In the genomic region with DNA sequence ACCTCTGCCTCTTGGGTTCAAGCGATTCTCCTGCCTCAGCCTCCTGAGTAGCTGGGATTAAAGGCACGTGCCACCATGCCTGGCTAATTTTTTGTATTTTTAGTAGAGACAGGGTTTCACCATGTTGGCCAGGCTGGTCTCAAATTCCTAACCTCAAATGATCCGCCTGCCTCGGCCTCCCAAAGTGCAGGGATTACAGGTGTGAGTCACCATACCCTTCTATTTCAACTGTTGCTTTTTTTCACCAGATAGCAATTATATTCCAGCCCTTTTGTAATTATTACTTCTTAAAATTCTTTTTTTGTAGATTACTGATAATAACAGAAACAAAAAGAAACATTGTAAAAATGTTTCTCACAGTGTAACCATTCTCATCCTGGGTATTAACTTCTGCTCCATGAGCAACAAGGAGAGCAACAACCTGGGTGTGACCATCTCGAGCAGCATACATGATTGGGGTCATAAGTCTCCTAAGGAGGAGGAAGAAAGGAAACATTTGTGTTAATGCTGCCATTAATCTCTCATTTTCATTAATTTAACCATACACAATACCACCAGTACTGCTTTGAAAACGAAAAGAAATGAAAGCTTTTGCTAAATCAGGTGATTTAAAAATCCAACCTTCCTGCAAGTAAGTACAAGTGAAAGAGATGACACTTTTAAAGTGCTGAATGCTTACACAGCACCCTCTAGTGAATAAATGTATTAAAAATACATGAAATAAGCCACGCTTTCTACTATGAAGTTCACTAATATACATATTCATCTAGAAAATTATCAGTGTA, we compare ENCODE assay signal across 8 cellular contexts. TPM values are rescaled to one million over a fixed set of nuclear protein-coding genes. Genes with fewer than 3 reads are reported as not detected.
DNase-seq lines count a peak whose midpoint lies in the region; ATAC-seq, FAIRE-seq and TF ChIP-seq lines count a peak whose summit lies in the region.

No MANE protein-coding gene starts in this region.

- H3K27me3 ChIP-seq in left ventricle myocardium inferior (ENCODE audit: low read depth), result no peaks in the 10 kb centered on the region
- H3K27me3 ChIP-seq in colonic mucosa, result no peaks in the 10 kb centered on the region

- no peaks in the 10 kb centered on the region for H3K36me3 ChIP-seq in left ventricle myocardium inferior
- no peaks in the 10 kb centered on the region for H3K36me3 ChIP-seq in colonic mucosa

- DNase-seq in NCI-H748 (lab: John Stamatoyannopoulos, UW; ENCODE audit: unreplicated experiment) (peak; percentile 20), NCI-H748 treated with DMSO at 0.1 percent for 48 hours (lab: John Stamatoyannopoulos, UW) (no peak), RCC 7860 (ENCODE audit: low spot score) (peak; percentile 41), left ventricle myocardium inferior (no peak), colonic mucosa (no peak), GOT3 (lab: John Stamatoyannopoulos, UW) (no peak), GM19239 (ENCODE audit: insufficient read length, low spot score) (no peak)

- no peak overlapping the region for H3K9ac ChIP-seq in colonic mucosa (ENCODE audit: low read depth in 2 of 2, low read length in 2 of 2)

- H3K4me3 ChIP-seq in left ventricle myocardium inferior, result no peak overlapping the region
- no peak overlapping the region for H3K4me3 ChIP-seq in colonic mucosa

- H3K27ac ChIP-seq in left ventricle myocardium inferior (replicated peaks) (no peak overlapping the region), colonic mucosa (no peak overlapping the region)

- ATAC-seq in HG02973 (IDR thresholded peaks at IDR 0.05; ENCODE audit: unreplicated experiment), result peak; percentile 62

- peak; percentile 88 for FAIRE-seq in RCC 7860 (lab: Jason Lieb, UNC)
- FAIRE-seq in GM19239 (lab: Jason Lieb, UNC), result no peak

- intact Hi-C loops in left ventricle myocardium inferior (cut with micrococcal nuclease), result no loop called here
- intact Hi-C loops in colonic mucosa (cut with DNase I), result no loop called here

- peak; percentile 54 for TF ChIP-seq CTCF in left ventricle myocardium inferior (IDR thresholded peaks at IDR 0.05; ENCODE audit: borderline replicate concordance)
- no peak for TF ChIP-seq CTCF in colonic mucosa (IDR thresholded peaks at IDR 0.05)

- H3K9me3 ChIP-seq in left ventricle myocardium inferior (replicated peaks) (peaks cover 23% of the 10 kb centered on the region), colonic mucosa (no peaks in the 10 kb centered on the region)

- H3K4me1 ChIP-seq in left ventricle myocardium inferior (no peaks in the 10 kb centered on the region), colonic mucosa (no peaks in the 10 kb centered on the region)

RNA-seq across cellular contexts. Expression of gene ASZ1, which starts 41.8 kb away (rescaled TPM):
- total RNA-seq in left ventricle myocardium inferior (not detected), colonic mucosa (not detected)

Comparison
In these comparisons a context has a peak if more than half of its experiments do, and no peak if none do; other contexts are left out.
1. DNase-seq: peak in NCI-H748 (single experiment) and RCC 7860 (single experiment); none in NCI-H748 treated with DMSO at 0.1 percent for 48 hours (single experiment), left ventricle myocardium inferior (single experiment), colonic mucosa (single experiment), GOT3 (single experiment) and GM19239 (single experiment).